19 cellular contexts compared by ENCODE assay signal in the genomic region with DNA sequence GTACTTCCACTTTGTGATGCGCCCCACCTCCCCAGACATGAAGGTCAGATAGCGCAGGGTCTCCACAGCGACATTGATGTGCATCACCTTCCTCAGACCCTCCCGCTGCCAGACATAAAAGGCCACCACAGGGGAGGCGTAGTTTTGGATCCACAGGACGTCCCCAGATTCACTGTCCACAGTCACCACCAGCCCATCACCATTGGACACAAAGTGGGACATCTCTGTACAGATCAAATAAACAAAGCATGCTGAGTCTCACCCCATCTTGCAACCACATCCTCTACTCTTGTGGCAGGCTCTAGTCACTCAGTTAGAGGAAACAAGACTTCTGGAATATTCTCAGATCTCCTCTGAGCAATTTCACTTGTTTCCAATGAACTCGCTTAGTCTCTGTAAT. TPM values are rescaled to one million over a fixed set of nuclear protein-coding genes. Genes with fewer than 3 reads are reported as not detected.
A peak's percentile ranks its signal among the peaks of the same experiment; 100 is the strongest.
DNase-seq lines count a peak whose midpoint lies in the region; ATAC-seq, FAIRE-seq and TF ChIP-seq lines count a peak whose summit lies in the region.
"Had no signal": no experiment of that assay in that cellular context is flagged by ENCODE, and none has a peak within 500 bp of the region (broad histone marks: within the 10 kb centered on the region; RNA-seq: fewer than 3 reads in every experiment).

No MANE protein-coding gene starts in this region.

- no peak for TF ChIP-seq RAD21 in HepG2 (CRISPR knock-in tag; IDR thresholded peaks at IDR 0.05)

- no peak overlapping the region for H3K14ac ChIP-seq in trophoblast cell (ENCODE audit: low read length)

- H2AFZ ChIP-seq in trophoblast cell (ENCODE audit: insufficient read depth, low read length, poor library complexity) (no peak overlapping the region), HepG2 (ENCODE audit: low read length) (no peak overlapping the region)

- POLR2A ChIA-PET in HepG2 (lab: Yijun Ruan, JAX), result no interaction called here

- H2AK5ac ChIP-seq in trophoblast cell (ENCODE audit: low read length), result no peak overlapping the region

- no peak overlapping the region for H2BK5ac ChIP-seq in trophoblast cell (ENCODE audit: low read depth, low read length, poor library complexity)

- BruUV-seq in HepG2 (replicated peaks; lab: Mats Ljungman, UMichigan), result no TSS peak

- H3K23ac ChIP-seq in trophoblast cell (ENCODE audit: low read length), result no peak overlapping the region

- no peak overlapping the region for H4K91ac ChIP-seq in trophoblast cell (ENCODE audit: low read depth, low read length)

- peaks cover 0 to 24% (median 3%) of the 10 kb centered on the region in 7 donors for H3K9me3 Mint-ChIP-seq in CD4-positive, CD25-positive, alpha-beta regulatory T cell
- H3K9me3 Mint-ChIP-seq in IgD-negative memory B cell, result peaks cover 0 to 7% (median 6%) of the 10 kb centered on the region in 3 donors
- peaks cover 20% of the 10 kb centered on the region for H3K9me3 Mint-ChIP-seq in activated T-helper 1 cell treated with anti-CD3 and anti-CD28 coated beads, Interleukin-12 subunit alpha, Interleukin-12 subunit beta, Interleukin-2, Interleukin-4 antibody, amounts not matched to agents 30 ng/mL and 10 ng/mL and 1 ng/mL, durations not matched to agents 14 hours and 24 hours and 36 hours

- CTCF ChIA-PET in HepG2 (lab: Yijun Ruan, JAX; ENCODE audit: low intra/inter-chr PET ratio, low total read pairs), result no interaction called here

- peaks cover 15% of the 10 kb centered on the region for H3K4me1 ChIP-seq in CD4-positive, CD25-positive, alpha-beta regulatory T cell (ENCODE audit: control insufficient read depth, insufficient read depth, low read length, poor library complexity, severe bottlenecking)
- H3K4me1 ChIP-seq in mononuclear cell (ENCODE audit: insufficient read depth, low read length) (peaks cover 57% of the 10 kb centered on the region), trophoblast cell (ENCODE audit: control insufficient read depth in 1 of 2, insufficient read depth in 2 of 2, low read length in 2 of 2) (peaks cover 0 to 6% of the 10 kb centered on the region in 2 experiments), HepG2 (ENCODE audit: insufficient read depth, low read length) (no peaks in the 10 kb centered on the region)
- H3K4me1 ChIP-seq: testis had no signal

- no peak for TF ChIP-seq CTCF in HepG2 (CRISPR knock-in tag; IDR thresholded peaks at IDR 0.05)

- H3K9ac ChIP-seq in trophoblast cell (ENCODE audit: low read length) (no peak overlapping the region), HepG2 (ENCODE audit: insufficient read depth, low read depth, low read length) (no peak overlapping the region)

- no peaks in the 10 kb centered on the region for H3K27me3 ChIP-seq in CD4-positive, CD25-positive, alpha-beta regulatory T cell (ENCODE audit: control insufficient read depth, insufficient read depth, low read length)
- H3K27me3 ChIP-seq in mononuclear cell (ENCODE audit: insufficient read depth, low read length) (no peaks in the 10 kb centered on the region), trophoblast cell (ENCODE audit: insufficient read depth, low read length) (no peaks in the 10 kb centered on the region), HepG2 (ENCODE audit: control insufficient read depth in 1 of 2, insufficient read depth in 2 of 2, low read length in 2 of 2) (no peaks in the 10 kb centered on the region)
- H3K27me3 ChIP-seq: body of pancreas, heart left ventricle, testis had no signal

- peaks cover 7 to 50% (median 15%) of the 10 kb centered on the region in 4 donors for H3K4me1 Mint-ChIP-seq in CD4-positive, CD25-positive, alpha-beta regulatory T cell
- H3K4me1 Mint-ChIP-seq in IgD-negative memory B cell, result peaks cover 10 to 12% (median 11%) of the 10 kb centered on the region in 3 donors
- peaks cover 65% of the 10 kb centered on the region for H3K4me1 Mint-ChIP-seq in activated T-helper 1 cell treated with anti-CD3 and anti-CD28 coated beads, Interleukin-12 subunit alpha, Interleukin-12 subunit beta, Interleukin-2, Interleukin-4 antibody, amounts not matched to agents 30 ng/mL and 10 ng/mL and 1 ng/mL, durations not matched to agents 14 hours and 24 hours and 36 hours (ENCODE audit: low read depth)

- no peak overlapping the region for H2BK12ac ChIP-seq in trophoblast cell (ENCODE audit: low read length)

- no peak overlapping the region for H4K8ac ChIP-seq in trophoblast cell (ENCODE audit: low read depth, low read length)

- peaks cover 2% of the 10 kb centered on the region for H3K79me1 ChIP-seq in trophoblast cell (ENCODE audit: low read length)

- peaks cover 82% of the 10 kb centered on the region for H3K36me3 ChIP-seq in CD4-positive, CD25-positive, alpha-beta regulatory T cell (ENCODE audit: control insufficient read depth, insufficient read depth, low read length)
- H3K36me3 ChIP-seq in trophoblast cell (ENCODE audit: control insufficient read depth in 1 of 2, insufficient read depth in 2 of 2, low read length in 2 of 2) (peaks cover 12 to 26% of the 10 kb centered on the region in 2 experiments), HepG2 (replicated peaks in 1 of 2; ENCODE audit: control insufficient read depth in 1 of 2, insufficient read depth in 2 of 2, low read length in 2 of 2) (peaks cover 25 to 81% of the 10 kb centered on the region in 2 experiments)

- H3K4me2 ChIP-seq in trophoblast cell (ENCODE audit: low read length) (no peak overlapping the region), HepG2 (ENCODE audit: low read depth, low read length) (no peak overlapping the region)

- H3K18ac ChIP-seq in trophoblast cell (ENCODE audit: low read length), result no peak overlapping the region

- no peak overlapping the region for H3K4ac ChIP-seq in trophoblast cell (ENCODE audit: low read depth, low read length)

- WGBS in trophoblast cell (ENCODE audit: extremely low coverage, insufficient coverage, insufficient read length), result no CpG with 5 or more reads among the region's 7 CpGs
- whole genome bisulfite sequencing in HepG2 (ENCODE audit: low lambda C conversion rate), result 95% methylated on average over 7 of the region's 7 CpGs

- peak in 2 of 3 donors; percentile 52 to 70 for DNase-seq in CD4-positive, CD25-positive, alpha-beta regulatory T cell
- peak; percentile 32 for DNase-seq in activated T-helper 1 cell treated with anti-CD3 and anti-CD28 coated beads, Interleukin-12 subunit alpha, Interleukin-12 subunit beta, Interleukin-2, Interleukin-4 antibody, amounts not matched to agents 30 ng/mL and 10 ng/mL and 1 ng/mL, durations not matched to agents 14 hours and 24 hours and 36 hours (ENCODE audit: low spot score)
- DNase-seq in trophoblast cell (no peak), HepG2 (ENCODE audit: low spot score) (no peak), OCI-M2 (lab: John Stamatoyannopoulos, UW; ENCODE audit: unreplicated experiment) (no peak)
- DNase-seq: activated gamma-delta T cell treated with Interleukin-2 at 50 U/mL for 16 hours, body of pancreas, cortex of kidney, H9, heart left ventricle, NCI-H1694, NCI-H446, SHP77 treated with DMSO at 0.1 percent for 48 hours, testis had no signal

- in situ Hi-C loops in HepG2 (cut with HindIII; ENCODE audit: extremely low pct_ligation_motif_present, low pct_unique_long_range_greater_than_20kb), result loop anchor here (10.0 kb wide), 1 partner anchor 218 kb away; no protein-coding TSS in a partner anchor

- peaks cover 71% of the 10 kb centered on the region for H3K36me3 Mint-ChIP-seq in CD4-positive, CD25-positive, alpha-beta regulatory T cell
- peaks cover 37% of the 10 kb centered on the region for H3K36me3 Mint-ChIP-seq in IgD-negative memory B cell
- peaks cover 84% of the 10 kb centered on the region for H3K36me3 Mint-ChIP-seq in activated T-helper 1 cell treated with anti-CD3 and anti-CD28 coated beads, Interleukin-12 subunit alpha, Interleukin-12 subunit beta, Interleukin-2, Interleukin-4 antibody, amounts not matched to agents 30 ng/mL and 10 ng/mL and 1 ng/mL, durations not matched to agents 14 hours and 24 hours and 36 hours (ENCODE audit: low read depth)

- intact Hi-C loops in activated T-helper 1 cell treated with anti-CD3 and anti-CD28 coated beads, Interleukin-12 subunit alpha, Interleukin-12 subunit beta, Interleukin-2, Interleukin-4 antibody, amounts not matched to agents 30 ng/mL and 10 ng/mL and 1 ng/mL, durations not matched to agents 14 hours and 24 hours and 36 hours (cut with micrococcal nuclease), result loop anchor here (1.0 to 2.0 kb wide), 2 partner anchors 16 to 50 kb away; no protein-coding TSS in a partner anchor
- intact Hi-C loops in HepG2 (cut with micrococcal nuclease; ENCODE audit: unreplicated experiment), result no loop called here

- no peaks in the 10 kb centered on the region for H3K27me3 Mint-ChIP-seq in CD4-positive, CD25-positive, alpha-beta regulatory T cell
- no peaks in the 10 kb centered on the region for H3K27me3 Mint-ChIP-seq in IgD-negative memory B cell
- no peaks in the 10 kb centered on the region for H3K27me3 Mint-ChIP-seq in activated T-helper 1 cell treated with anti-CD3 and anti-CD28 coated beads, Interleukin-12 subunit alpha, Interleukin-12 subunit beta, Interleukin-2, Interleukin-4 antibody, amounts not matched to agents 30 ng/mL and 10 ng/mL and 1 ng/mL, durations not matched to agents 14 hours and 24 hours and 36 hours (ENCODE audit: insufficient read depth)

- no peak for TF ChIP-seq EP300 in HepG2 (IDR thresholded peaks at IDR 0.05; ENCODE audit: low read depth in 2 of 2, low read length in 2 of 2)
- no peak for TF ChIP-seq EP300 in HepG2 (CRISPR knock-in tag; IDR thresholded peaks at IDR 0.05; ENCODE audit: borderline replicate concordance)

- H4K20me1 ChIP-seq in HepG2 (ENCODE audit: insufficient read depth, low read length), result no peaks in the 10 kb centered on the region

- no peak overlapping the region for H2BK120ac ChIP-seq in trophoblast cell (ENCODE audit: insufficient read depth, low read length, poor library complexity)

- FAIRE-seq in HepG2 (lab: Jason Lieb, UNC), result no peak
- FAIRE-seq: islet of Langerhans had no signal

- peak overlapping the region; percentile 82 to 97 (median 83) for H3K27ac Mint-ChIP-seq in CD4-positive, CD25-positive, alpha-beta regulatory T cell
- H3K27ac Mint-ChIP-seq in IgD-negative memory B cell, result peak overlapping the region in 2 of 3 donors; percentile 66 to 78
- H3K27ac Mint-ChIP-seq in activated T-helper 1 cell treated with anti-CD3 and anti-CD28 coated beads, Interleukin-12 subunit alpha, Interleukin-12 subunit beta, Interleukin-2, Interleukin-4 antibody, amounts not matched to agents 30 ng/mL and 10 ng/mL and 1 ng/mL, durations not matched to agents 14 hours and 24 hours and 36 hours, result peak overlapping the region; percentile 88

- TF ChIP-seq POLR2A in HepG2 (IDR thresholded peaks at IDR 0.05; ENCODE audit: insufficient read depth in 1 of 2, low read depth in 2 of 2, low read length in 2 of 2), result no peak

- peak; percentile 60 to 89 for ATAC-seq in CD4-positive, CD25-positive, alpha-beta regulatory T cell (ENCODE audit: low read depth in 2 of 2)
- ATAC-seq in HG02840 (IDR thresholded peaks at IDR 0.05; ENCODE audit: low FRiP score, unreplicated experiment) (no peak), HepG2 (no peak)
- ATAC-seq: body of pancreas, heart left ventricle had no signal

- peak overlapping the region in 3 of 4 donors; percentile 52 to 72 (median 61) for H3K4me3 Mint-ChIP-seq in CD4-positive, CD25-positive, alpha-beta regulatory T cell
- peak overlapping the region in 2 of 4 donors; percentile 41 to 87 for H3K4me3 Mint-ChIP-seq in IgD-negative memory B cell
- H3K4me3 Mint-ChIP-seq in activated T-helper 1 cell treated with anti-CD3 and anti-CD28 coated beads, Interleukin-12 subunit alpha, Interleukin-12 subunit beta, Interleukin-2, Interleukin-4 antibody, amounts not matched to agents 30 ng/mL and 10 ng/mL and 1 ng/mL, durations not matched to agents 14 hours and 24 hours and 36 hours, result peak overlapping the region; percentile 63
- H3K4me3 Mint-ChIP-seq: H9 had no signal

- H3K27ac ChIP-seq in CD4-positive, CD25-positive, alpha-beta regulatory T cell (ENCODE audit: insufficient read depth, low read length, poor library complexity, severe bottlenecking), result peak overlapping the region; percentile 36
- H3K27ac ChIP-seq in trophoblast cell (ENCODE audit: low read depth, low read length), result no peak overlapping the region
- no peak overlapping the region for H3K27ac ChIP-seq in HepG2 (ENCODE audit: extremely low read length, insufficient read depth, low read length)
- H3K27ac ChIP-seq: body of pancreas, testis had no signal

- peak overlapping the region; percentile 17 for H3K4me3 ChIP-seq in CD4-positive, CD25-positive, alpha-beta regulatory T cell (ENCODE audit: low read depth, low read length)
- H3K4me3 ChIP-seq in mononuclear cell (ENCODE audit: low read length) (peak overlapping the region; percentile 6), trophoblast cell (ENCODE audit: low read depth, low read length) (no peak overlapping the region), HepG2 (replicated peaks in 1 of 3; ENCODE audit: insufficient read depth in 1 of 3, low read depth in 2 of 3, low read length in 3 of 3) (no peak overlapping the region)
- H3K4me3 ChIP-seq: body of pancreas, heart left ventricle, testis had no signal

- H3K79me2 ChIP-seq in trophoblast cell (ENCODE audit: control insufficient read depth, insufficient read depth, low read length, poor library complexity), result no peaks in the 10 kb centered on the region
- no peaks in the 10 kb centered on the region for H3K79me2 ChIP-seq in HepG2 (ENCODE audit: insufficient read depth, low read length)

- no peak overlapping the region for H4K12ac ChIP-seq in trophoblast cell (ENCODE audit: low read depth, low read length)

- peaks cover 18 to 21% of the 10 kb centered on the region in 2 experiments for H3K9me3 ChIP-seq in CD4-positive, CD25-positive, alpha-beta regulatory T cell (ENCODE audit: control insufficient read depth in 2 of 2, low read length in 2 of 2)
- H3K9me3 ChIP-seq in mononuclear cell (ENCODE audit: low read depth, low read length) (peaks cover 6% of the 10 kb centered on the region), trophoblast cell (ENCODE audit: insufficient read depth, low read depth, low read length) (peaks cover 7% of the 10 kb centered on the region), HepG2 (ENCODE audit: low read length) (peaks cover 8% of the 10 kb centered on the region)
- H3K9me3 ChIP-seq: body of pancreas, testis had no signal

RNA-seq across cellular contexts. Expression of gene ICAM2, which starts 46.3 kb away (rescaled TPM):
- 106 TPM for total RNA-seq in CD4-positive, CD25-positive, alpha-beta regulatory T cell
- 100 to 1,000 TPM; 465 to 625 (median 548) TPM for polyA plus RNA-seq in CD4-positive, CD25-positive, alpha-beta regulatory T cell
- 183 TPM for polyA plus RNA-seq in IgD-negative memory B cell
- total RNA-seq in activated T-helper 1 cell treated with anti-CD3 and anti-CD28 coated beads, Interleukin-12 subunit alpha, Interleukin-12 subunit beta, Interleukin-2, Interleukin-4 antibody, amounts not matched to agents 30 ng/mL and 10 ng/mL and 1 ng/mL, durations not matched to agents 14 hours and 24 hours and 36 hours, result 58.3 and 62.1 TPM in 2 replicates
- 40.1 TPM for total RNA-seq in mononuclear cell
- polyA plus RNA-seq in trophoblast cell (2013), result 0.07 and 0.08 TPM in 2 replicates
- 7.9 and 10.9 TPM in 2 replicates for total RNA-seq in HepG2 (2016; rRNA removed; fragmentation: Illumina TruSeq; extraction: Trizol)
- total RNA-seq in HepG2 (2016; cell fraction: cytosol; rRNA removed; fragmentation: Illumina TruSeq; extraction: Trizol; ENCODE audit: low read depth), result 4.1 and 5.7 TPM in 2 replicates
- total RNA-seq in HepG2 (2016; cell fraction: insoluble cytoplasmic fraction; rRNA removed; fragmentation: Illumina TruSeq; extraction: Trizol), result 9.4 and 10.9 TPM in 2 replicates
- total RNA-seq in HepG2 (2016; cell fraction: membrane; rRNA removed; fragmentation: Illumina TruSeq; extraction: Trizol), result 8.3 and 9.3 TPM in 2 replicates
- total RNA-seq in HepG2 (2016; cell fraction: nucleus; rRNA removed; fragmentation: Illumina TruSeq; extraction: Trizol), result 7.4 and 8.7 TPM in 2 replicates
- 20.8 and 21.4 TPM in 2 replicates for polyA plus RNA-seq in HepG2 (2011; rRNA removed)
- polyA plus RNA-seq in HepG2 (2011; cell fraction: cytosol; rRNA removed), result 25.1 and 29.5 TPM in 2 replicates
- 10.1 and 10.2 TPM in 2 replicates for polyA plus RNA-seq in HepG2 (2011; cell fraction: nucleus; rRNA removed)
- polyA plus RNA-seq in HepG2 (2012), result 6.0 and 8.9 TPM in 2 replicates
- 3.9 and 5.8 TPM in 2 replicates for polyA plus RNA-seq in HepG2 (2016; cell fraction: cytosol; fragmentation: Illumina TruSeq; extraction: Trizol; ENCODE audit: low read depth)
- 7.5 and 8.3 TPM in 2 replicates for polyA plus RNA-seq in HepG2 (2016; cell fraction: insoluble cytoplasmic fraction; fragmentation: Illumina TruSeq; extraction: Trizol; ENCODE audit: low read depth)
- polyA plus RNA-seq in HepG2 (2016; cell fraction: membrane; fragmentation: Illumina TruSeq; extraction: Trizol; ENCODE audit: low read depth), result 5.9 and 6.9 TPM in 2 replicates
- polyA plus RNA-seq in HepG2 (2016; cell fraction: nucleus; fragmentation: Illumina TruSeq; extraction: Trizol; ENCODE audit: insufficient read depth, low read depth), result 11.9 and 12.3 TPM in 2 replicates
- 1.3 and 35.6 TPM in 2 replicates for polyA minus RNA-seq in HepG2 (2011; rRNA and poly(A)+ RNA removed; ENCODE audit: low replicate concordance)
- polyA minus RNA-seq in HepG2 (2011; cell fraction: cytosol; rRNA and poly(A)+ RNA removed), result 6.6 and 7.4 TPM in 2 replicates
- polyA minus RNA-seq in HepG2 (2011; cell fraction: nucleus; rRNA and poly(A)+ RNA removed), result 4.2 and 7.6 TPM in 2 replicates
- polyA plus RNA-seq: neural cell had no signal

Comparison
In these comparisons a context has a peak if more than half of its experiments do, and no peak if none do; other contexts are left out.
1. ATAC-seq: peak in CD4-positive, CD25-positive, alpha-beta regulatory T cell (2 of 2); none in HG02840 (single experiment) and HepG2 (single experiment).
2. DNase-seq: peak in CD4-positive, CD25-positive, alpha-beta regulatory T cell (2 of 3) and activated T-helper 1 cell treated with anti-CD3 and anti-CD28 coated beads, Interleukin-12 subunit alpha, Interleukin-12 subunit beta, Interleukin-2, Interleukin-4 antibody, amounts not matched to agents 30 ng/mL and 10 ng/mL and 1 ng/mL, durations not matched to agents 14 hours and 24 hours and 36 hours (single experiment); none in trophoblast cell (0 of 2), HepG2 (single experiment) and OCI-M2 (single experiment).
3. H3K4me3 ChIP-seq: peak in CD4-positive, CD25-positive, alpha-beta regulatory T cell (single experiment) and mononuclear cell (single experiment); none in trophoblast cell (single experiment) and HepG2 (0 of 3).
4. Peak in every context shown above with its lines, with median percentiles within 50 percentile points of each other: H3K27ac Mint-ChIP-seq.